Comparison of ENCODE assay signal across 8 cellular contexts in the genomic region with DNA sequence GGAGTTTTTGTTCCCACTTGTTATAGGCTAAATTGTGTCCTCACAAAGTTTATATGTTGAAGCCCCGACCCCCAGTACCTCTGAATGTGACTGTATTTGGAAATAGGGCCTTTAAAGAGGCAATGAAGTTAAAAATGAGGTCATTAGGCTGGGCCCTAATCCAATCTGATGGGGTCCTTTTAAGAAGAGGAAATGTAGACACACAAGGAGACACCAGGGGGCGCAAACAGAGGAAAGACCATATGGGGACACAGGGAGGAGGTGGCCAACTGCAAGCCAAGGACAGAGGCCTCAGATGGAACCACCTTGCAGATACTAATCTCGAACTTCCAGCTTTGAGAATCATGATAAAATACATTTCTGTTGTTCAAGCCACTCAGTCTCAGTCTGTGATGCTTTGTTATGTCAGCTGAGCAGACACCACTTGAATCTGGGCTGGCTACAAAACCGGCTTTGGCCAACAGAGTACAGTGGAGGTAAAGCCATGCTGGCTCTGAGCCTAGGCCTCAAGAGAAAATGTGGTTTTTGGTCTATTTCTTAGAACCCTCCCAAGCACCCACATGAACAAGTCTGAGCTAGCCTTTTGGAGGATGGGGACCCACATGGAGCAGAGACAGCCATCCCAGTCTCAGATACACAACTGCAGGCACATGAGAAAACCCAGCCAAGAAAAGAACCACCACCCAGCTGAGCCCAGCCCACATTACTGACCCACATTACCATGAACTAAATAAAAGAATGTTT. TPM values are rescaled to one million over a fixed set of nuclear protein-coding genes. Genes with fewer than 3 reads are reported as not detected.
DNase-seq lines count a peak whose midpoint lies in the region; TF ChIP-seq lines count a peak whose summit lies in the region.
"Not testable (repeated sequence)": the region's sequence is repeated elsewhere in the genome, so short reads cannot be mapped to it uniquely, and the experiment has no call there.

No MANE protein-coding gene starts in this region.

- DNase-seq in AG10803 (ENCODE audit: low read depth) = peak; percentile 57
- peak; percentile 8 for DNase-seq in NCI-H1105 (lab: John Stamatoyannopoulos, UW)
- peak; percentile 88 for DNase-seq in OCI-M1 (lab: John Stamatoyannopoulos, UW)
- DNase-seq in activated CD4-positive, alpha-beta memory T cell treated with anti-CD3 and anti-CD28 coated beads for 36 hours = peak; percentile 65
- peak; percentile 72 for DNase-seq in choroid plexus epithelial cell (ENCODE audit: low read depth)
- DNase-seq in kidney tubule cell (ENCODE audit: low spot score) = peak; percentile 55
- peak; percentile 6 for DNase-seq in stimulated activated CD4-positive, alpha-beta T cell treated with anti-CD3 and anti-CD28 coated beads, Interleukin-12 subunit alpha, Interleukin-12 subunit beta, amount 100 ng/mL, for 4 hours

- not testable (repeated sequence) for H3K4me3 ChIP-seq in AG10803 (ENCODE audit: low read length); GM12875 (ENCODE audit: low read depth, low read length); choroid plexus epithelial cell (ENCODE audit: low read depth, low read length)

- TF ChIP-seq CTCF in AG10803 (conservative IDR thresholded peaks at IDR 0.05; ENCODE audit: low read length) (peak; percentile 40), GM12875 (IDR thresholded peaks at IDR 0.05; ENCODE audit: borderline replicate concordance, insufficient read depth, low read depth, low read length) (peak; percentile 35; the same call in 1 of the 2 replicates), choroid plexus epithelial cell (conservative IDR thresholded peaks at IDR 0.05; ENCODE audit: low read depth, low read length) (peak; percentile 47)

- intact Hi-C loops in activated CD4-positive, alpha-beta memory T cell treated with anti-CD3 and anti-CD28 coated beads for 36 hours (cut with micrococcal nuclease) = not testable (repeated sequence)

- not testable (repeated sequence) for H3K4me1 Mint-ChIP-seq in activated CD4-positive, alpha-beta memory T cell treated with anti-CD3 and anti-CD28 coated beads for 36 hours (ENCODE audit: low read depth)

- CTCF ChIA-PET in activated CD4-positive, alpha-beta memory T cell treated with anti-CD3 and anti-CD28 coated beads for 36 hours (lab: Charles Lee) = not testable (repeated sequence)

- POLR2A ChIA-PET in activated CD4-positive, alpha-beta memory T cell treated with anti-CD3 and anti-CD28 coated beads for 36 hours (lab: Charles Lee) = not testable (repeated sequence)

- not testable (repeated sequence) for H3K9me3 Mint-ChIP-seq in activated CD4-positive, alpha-beta memory T cell treated with anti-CD3 and anti-CD28 coated beads for 36 hours

- H3K4me3 Mint-ChIP-seq in activated CD4-positive, alpha-beta memory T cell treated with anti-CD3 and anti-CD28 coated beads for 36 hours = not testable (repeated sequence)

- not testable (repeated sequence) for H3K27ac Mint-ChIP-seq in activated CD4-positive, alpha-beta memory T cell treated with anti-CD3 and anti-CD28 coated beads for 36 hours

- H3K27me3 Mint-ChIP-seq in activated CD4-positive, alpha-beta memory T cell treated with anti-CD3 and anti-CD28 coated beads for 36 hours = not testable (repeated sequence)

- H3K36me3 Mint-ChIP-seq in activated CD4-positive, alpha-beta memory T cell treated with anti-CD3 and anti-CD28 coated beads for 36 hours = not testable (repeated sequence)

RNA-seq across cellular contexts. Expression of a gene that starts 20.7 kb away (rescaled TPM):
- total RNA-seq in activated CD4-positive, alpha-beta memory T cell treated with anti-CD3 and anti-CD28 coated beads for 36 hours = not detected

RNA-seq across cellular contexts. Expression of a gene that starts 29.8 kb away (rescaled TPM):
- 10 to 100 TPM; 30.7 to 31.8 TPM for total RNA-seq in activated CD4-positive, alpha-beta memory T cell treated with anti-CD3 and anti-CD28 coated beads for 36 hours

Comparison
In these comparisons a context has a peak if more than half of its experiments do, and no peak if none do; other contexts are left out.
1. DNase-seq: peak in every context shown above with its lines; median percentile 88 in OCI-M1; 72 in choroid plexus epithelial cell; 65 in activated CD4-positive, alpha-beta memory T cell treated with anti-CD3 and anti-CD28 coated beads for 36 hours; 57 in AG10803; 55 in kidney tubule cell; 8 in NCI-H1105; 6 in stimulated activated CD4-positive, alpha-beta T cell treated with anti-CD3 and anti-CD28 coated beads, Interleukin-12 subunit alpha, Interleukin-12 subunit beta, amount 100 ng/mL, for 4 hours.